In the genomic region with DNA sequence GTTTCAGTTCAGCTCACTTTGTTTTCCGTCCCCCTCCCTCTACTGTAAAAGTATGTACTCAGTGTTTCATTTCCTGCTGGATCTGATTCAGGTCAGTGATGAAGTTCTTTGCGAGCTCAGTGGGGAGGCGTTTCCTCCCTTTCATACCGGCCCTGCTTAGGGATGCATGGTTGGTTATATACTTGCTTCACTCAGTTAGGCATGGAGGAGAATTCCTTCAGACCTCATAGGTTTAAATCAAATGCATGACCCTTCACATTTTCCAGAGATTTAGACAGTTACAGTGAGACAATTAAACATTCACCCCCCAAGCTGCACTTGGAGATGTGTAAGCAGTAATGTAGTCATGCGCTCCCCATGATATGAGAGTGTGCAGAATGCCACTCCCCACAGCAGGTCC, we compare ENCODE assay signal across 6 cellular contexts.
A peak's percentile ranks its signal among the peaks of the same experiment; 100 is the strongest.
DNase-seq lines count a peak whose midpoint lies in the region; ATAC-seq and TF ChIP-seq lines count a peak whose summit lies in the region.
"Not testable (repeated sequence)": the region's sequence is repeated elsewhere in the genome, so short reads cannot be mapped to it uniquely, and the experiment has no call there.

No MANE protein-coding gene starts in this region.

- TF ChIP-seq EP300 in Ishikawa (IDR thresholded peaks at IDR 0.05; ENCODE audit: borderline replicate concordance), result peak; percentile 90

- H3K4me1 ChIP-seq in heart left ventricle, lower lobe of right lung: not testable (repeated sequence)

- TF ChIP-seq CTCF in C4-2B (conservative IDR thresholded peaks at IDR 0.05); RWPE1 (conservative IDR thresholded peaks at IDR 0.05; ENCODE audit: low read depth); VCaP (conservative IDR thresholded peaks at IDR 0.05); heart left ventricle (IDR thresholded peaks at IDR 0.05); lower lobe of right lung (IDR thresholded peaks at IDR 0.05): not testable (repeated sequence)

- H3K27ac ChIP-seq in C4-2B (peak overlapping the region; percentile 40; the same call in 1 of the 2 replicates), RWPE1 (peak overlapping the region; percentile 90), VCaP (peak overlapping the region; percentile 38), heart left ventricle (peak overlapping the region in 10 of 12 donors; percentile 11 to 70 (median 56)), lower lobe of right lung (peak overlapping the region; percentile 53)

- TF ChIP-seq RAD21 in Ishikawa (IDR thresholded peaks at IDR 0.05; ENCODE audit: low read depth), result not testable (repeated sequence)

- H3K9me3 ChIP-seq in heart left ventricle, lower lobe of right lung: not testable (repeated sequence)

- intact Hi-C loops in heart left ventricle (cut with DNase I); lower lobe of right lung (cut with DNase I): not testable (repeated sequence)

- ATAC-seq in heart left ventricle, lower lobe of right lung: not testable (repeated sequence)

- POLR2A ChIA-PET in RWPE1 (lab: Yijun Ruan, JAX; ENCODE audit: low non-redundant PET), result not testable (repeated sequence)

- CTCF ChIA-PET in RWPE1 (lab: Yijun Ruan, JAX), result not testable (repeated sequence)

- H3K4me3 ChIP-seq in heart left ventricle, lower lobe of right lung: not testable (repeated sequence)

- H3K27me3 ChIP-seq in heart left ventricle; lower lobe of right lung (ENCODE audit: low read depth): not testable (repeated sequence)

- TF ChIP-seq POLR2A in heart left ventricle (IDR thresholded peaks at IDR 0.05), result not testable (repeated sequence)

- DNase-seq in RWPE1 (ENCODE audit: low spot score); heart left ventricle; lower lobe of right lung: not testable (repeated sequence)

- not testable (repeated sequence) for H3K36me3 ChIP-seq in heart left ventricle, lower lobe of right lung

- WGBS in heart left ventricle, 4 donors, result 75 to 98% methylated on average over 2 of the region's 5 CpGs; no CpG with 5 or more reads in 2 of the 4 donors

TF ChIP-seq in Ishikawa, 13 proteins besides CTCF, POLR2A, EP300 and RAD21:
- peak; percentile 76 for TF ChIP-seq TEAD4 (IDR thresholded peaks at IDR 0.05)
- TF ChIP-seq NFIC (IDR thresholded peaks at IDR 0.05), result peak; percentile 52
- peak; percentile 90 for TF ChIP-seq FOXM1 (IDR thresholded peaks at IDR 0.05; ENCODE audit: borderline replicate concordance, low read depth)
- peak; percentile 94 for TF ChIP-seq TCF12 (IDR thresholded peaks at IDR 0.05; ENCODE audit: low read depth)

Comparison
In these comparisons a context has a peak if more than half of its experiments do, and no peak if none do; other contexts are left out.
1. H3K27ac ChIP-seq: peak in every context shown above with its lines; median percentile 90 in RWPE1; 56 in heart left ventricle; 53 in lower lobe of right lung; 40 in C4-2B; 38 in VCaP.